In genomic region chr1:228648647-228649383, GRCh38 we compare ENCODE assay signal across 9 cellular contexts.
DNase-seq lines count a peak whose midpoint lies in the region; TF ChIP-seq lines count a peak whose summit lies in the region.
"Had no signal": no experiment of that assay in that cellular context is flagged by ENCODE, and none has a peak within 500 bp of the region (broad histone marks: within the 10 kb centered on the region; RNA-seq: fewer than 3 reads in every experiment).

No MANE protein-coding gene starts in this region.

- H2AFZ ChIP-seq in KMS-11 (ENCODE audit: low read depth) (peak overlapping the region; percentile 90; the same call in 1 of the 2 replicates), neuron (ENCODE audit: low read depth, low read length) (no peak overlapping the region)

- H3K27ac ChIP-seq in KMS-11 (peak overlapping the region; percentile 59; the same call in 1 of the 2 replicates), coronary artery (peak overlapping the region in 1 of 2 donors; percentile 72), Peyer's patch (no peak overlapping the region)

- TF ChIP-seq POLR2A in Peyer's patch (IDR thresholded peaks at IDR 0.05), result no peak

- H3K27me3 ChIP-seq in KMS-11 (ENCODE audit: insufficient read depth, low read depth), result no peaks in the 10 kb centered on the region
- peaks cover 13% of the 10 kb centered on the region for H3K27me3 ChIP-seq in neuron (ENCODE audit: insufficient read depth, low read length)
- H3K27me3 ChIP-seq in Peyer's patch, result peaks cover 7 to 30% of the 10 kb centered on the region in 2 donors

- H3K4me1 ChIP-seq in KMS-11 (ENCODE audit: low read depth, poor library complexity, severe bottlenecking), result peaks cover 18% of the 10 kb centered on the region
- H3K4me1 ChIP-seq in neuron (ENCODE audit: insufficient read depth, low read length), result peaks cover 12% of the 10 kb centered on the region
- H3K4me1 ChIP-seq in Peyer's patch, result peaks cover 0 to 20% (median 16%) of the 10 kb centered on the region in 4 donors

- peaks cover 18% of the 10 kb centered on the region; the same call in 1 of the 2 replicates for H3K79me2 ChIP-seq in KMS-11 (ENCODE audit: insufficient read depth, low read depth)

- DNase-seq in NCI-H2227 (lab: John Stamatoyannopoulos, UW; ENCODE audit: unreplicated experiment) (peak; percentile 18), NCI-H2227 treated with DMSO at 0.1 percent for 48 hours (lab: John Stamatoyannopoulos, UW) (no peak), coronary artery (ENCODE audit: low spot score) (no peak), Peyer's patch (no peak), NCI-H2029 (lab: John Stamatoyannopoulos, UW) (no peak), anterior cingulate cortex (lab: John Stamatoyannopoulos, UW) (no peak)
- DNase-seq: 8988T had no signal

- no peak for TF ChIP-seq CTCF in KMS-11 (conservative IDR thresholded peaks at IDR 0.05; ENCODE audit: low read depth, low read length)
- TF ChIP-seq CTCF in coronary artery (IDR thresholded peaks at IDR 0.05), result no peak
- TF ChIP-seq CTCF in Peyer's patch (IDR thresholded peaks at IDR 0.05), result no peak

- H3K4me3 ChIP-seq in KMS-11 (IDR thresholded peaks at IDR 0.05; ENCODE audit: insufficient read depth, low read depth, low read length) (no peak overlapping the region), coronary artery (peak overlapping the region; percentile 76), neuron (ENCODE audit: low read length) (peak overlapping the region; percentile 67), Peyer's patch (no peak overlapping the region)

- no peaks in the 10 kb centered on the region for H3K36me3 ChIP-seq in KMS-11 (ENCODE audit: insufficient read depth)
- no peaks in the 10 kb centered on the region for H3K36me3 ChIP-seq in neuron (ENCODE audit: insufficient read depth, low read length)
- H3K36me3 ChIP-seq in Peyer's patch, result no peaks in the 10 kb centered on the region

- peaks cover 4% of the 10 kb centered on the region for H3K9me3 ChIP-seq in neuron (ENCODE audit: low read length)
- H3K9me3 ChIP-seq in Peyer's patch, result no peaks in the 10 kb centered on the region

- H4K20me1 ChIP-seq in KMS-11 (ENCODE audit: insufficient read depth), result no peaks in the 10 kb centered on the region

- H3K4me2 ChIP-seq in KMS-11, result peak overlapping the region; percentile 96

- peak overlapping the region; percentile 57; the same call in 1 of the 2 replicates for H3K9ac ChIP-seq in KMS-11

Comparison
In these comparisons a context has a peak if more than half of its experiments do, and no peak if none do; other contexts are left out.
1. H3K4me3 ChIP-seq: peak in coronary artery (single experiment) and neuron (single experiment); none in KMS-11 (single experiment) and Peyer's patch (0 of 4).